9 cellular contexts compared by ENCODE assay signal in the genomic region with DNA sequence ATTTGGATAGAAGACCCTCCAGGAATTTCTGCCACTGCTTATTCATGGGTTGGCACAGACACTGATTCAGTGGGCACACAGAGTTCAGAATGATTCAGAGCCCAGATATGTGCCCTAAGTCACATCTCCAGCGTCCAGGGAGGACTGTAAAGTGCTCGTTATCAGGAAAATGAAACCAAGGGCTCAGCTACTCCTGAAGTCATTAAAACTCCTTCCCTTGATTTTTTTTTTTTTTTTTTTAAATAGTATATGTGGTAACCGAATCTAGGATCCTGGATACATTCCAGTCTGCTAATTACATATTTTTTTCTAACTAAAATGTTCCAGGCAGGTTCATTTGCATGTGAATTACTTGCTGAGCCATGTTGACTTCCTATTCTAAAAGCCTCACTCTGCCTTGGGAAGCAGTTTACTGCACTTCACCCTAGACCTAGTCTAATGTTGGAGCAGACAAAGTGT. TPM values are rescaled to one million over a fixed set of nuclear protein-coding genes. Genes with fewer than 3 reads are reported as not detected.
DNase-seq lines count a peak whose midpoint lies in the region; TF ChIP-seq lines count a peak whose summit lies in the region.
"Had no signal": no experiment of that assay in that cellular context is flagged by ENCODE, and none has a peak within 500 bp of the region (broad histone marks: within the 10 kb centered on the region; RNA-seq: fewer than 3 reads in every experiment).

No MANE protein-coding gene starts in this region.

- no peak overlapping the region for H3K4me2 ChIP-seq in H9 (ENCODE audit: insufficient read depth, insufficient read length, low read length)

- H4K20me1 ChIP-seq in H9 (ENCODE audit: control insufficient read depth, insufficient read depth, insufficient read length) = no peaks in the 10 kb centered on the region

- no peak overlapping the region for H3K14ac ChIP-seq in H9 (ENCODE audit: insufficient read depth, low read length)

- no peak overlapping the region for H2BK15ac ChIP-seq in H9 (ENCODE audit: low read depth, low read length)

- no peaks in the 10 kb centered on the region for H3K36me3 Mint-ChIP-seq in H9 (ENCODE audit: insufficient read depth in 1 of 3, low read depth in 3 of 3)

- no peak overlapping the region for H3T11ph ChIP-seq in H9 (ENCODE audit: low read length)

- H3K27me3 Mint-ChIP-seq in H9 (ENCODE audit: low read depth) = no peaks in the 10 kb centered on the region

- H3K27ac ChIP-seq in H9 (ENCODE audit: insufficient read length, low read depth, low read length) (no peak overlapping the region), rectal smooth muscle tissue (ENCODE audit: low read depth, low read length) (no peak overlapping the region), SJCRH30 (no peak overlapping the region)

- no peak overlapping the region for H3K9ac ChIP-seq in H9 (ENCODE audit: extremely low read depth, insufficient read length, low read length)
- no peak overlapping the region for H3K9ac ChIP-seq in rectal smooth muscle tissue (ENCODE audit: low read length)

- DNase-seq in H9 (no peak), NCI-H526 (lab: John Stamatoyannopoulos, UW) (peak; percentile 39 to 66), epithelial cell of proximal tubule (ENCODE audit: low read depth) (peak; percentile 64), amygdala (lab: John Stamatoyannopoulos, UW) (no peak), activated gamma-delta T cell treated with Interleukin-2 at 50 U/mL for 16 hours (no peak), SJCRH30 (no peak)
- DNase-seq in activated CD4-positive, alpha-beta T cell treated with anti-CD3 and anti-CD28 coated beads, Interleukin-2, amount 50 U/mL, for 4 hours = no peak
- DNase-seq: left cardiac atrium had no signal

- no peaks in the 10 kb centered on the region for H3K79me1 ChIP-seq in H9 (ENCODE audit: insufficient read depth, low read depth, low read length, poor library complexity, severe bottlenecking)

- H4K91ac ChIP-seq in H9 (ENCODE audit: insufficient read length, low read depth, low read length) = no peak overlapping the region

- H3K4ac ChIP-seq in H9 (ENCODE audit: low read depth, low read length) = no peak overlapping the region

- no CpG with 5 or more reads among the region's 3 CpGs for WGBS in H9 (ENCODE audit: extremely low coverage, insufficient read length, low lambda C conversion rate)

- no peak overlapping the region for H3K23ac ChIP-seq in H9 (ENCODE audit: insufficient read length, low read depth, low read length)

- no peaks in the 10 kb centered on the region for H3K9me3 ChIP-seq in H9 (ENCODE audit: control insufficient read depth, low read depth, low read length)
- H3K9me3 ChIP-seq in SJCRH30 (replicated peaks) = no peaks in the 10 kb centered on the region

- H3K36me3 ChIP-seq in rectal smooth muscle tissue (ENCODE audit: control insufficient read depth, insufficient read depth, low read length) (no peaks in the 10 kb centered on the region), SJCRH30 (peaks cover 45% of the 10 kb centered on the region)

- H3K18ac ChIP-seq in H9 (ENCODE audit: insufficient read length, low read depth, low read length) = no peak overlapping the region

- H4K8ac ChIP-seq in H9 (replicated peaks; ENCODE audit: insufficient read length, low read depth, low read length) = no peak overlapping the region

- H3K27ac Mint-ChIP-seq in H9 = peak overlapping the region; percentile 59 to 95 (median 88); a peak in 6 of 7 replicates

- no peak overlapping the region for H4K5ac ChIP-seq in H9 (ENCODE audit: insufficient read length, low read depth, low read length)

- peaks cover 19 to 21% of the 10 kb centered on the region in 2 experiments for H3K4me1 Mint-ChIP-seq in H9

- no peaks in the 10 kb centered on the region for H3K27me3 ChIP-seq in H9 (ENCODE audit: insufficient read depth, low read length)
- H3K27me3 ChIP-seq in rectal smooth muscle tissue (ENCODE audit: control insufficient read depth, insufficient read depth, low read length) = no peaks in the 10 kb centered on the region
- H3K27me3 ChIP-seq in SJCRH30 = no peaks in the 10 kb centered on the region

- H3K56ac ChIP-seq in H9 (ENCODE audit: insufficient read length, low read depth, low read length) = no peak overlapping the region

- no peak overlapping the region for H3K4me3 Mint-ChIP-seq in H9

- TF ChIP-seq CTCF in H9 (conservative IDR thresholded peaks at IDR 0.05) (no peak), epithelial cell of proximal tubule (conservative IDR thresholded peaks at IDR 0.05; ENCODE audit: low read depth, low read length) (no peak)

- no peak overlapping the region for H2BK5ac ChIP-seq in H9 (ENCODE audit: insufficient read length, low read length)

- 0 out of 2 replicates have a peak, but pooled peaks cover 2% of the 10 kb centered on the region for H3K4me1 ChIP-seq in H9 (ENCODE audit: insufficient read depth, low read length)
- H3K4me1 ChIP-seq in rectal smooth muscle tissue (ENCODE audit: control insufficient read depth, insufficient read depth, low read length) = no peaks in the 10 kb centered on the region
- no peaks in the 10 kb centered on the region for H3K4me1 ChIP-seq in SJCRH30

- no peak overlapping the region for H2BK12ac ChIP-seq in H9 (ENCODE audit: insufficient read length, low read depth, low read length)

- H3K79me2 ChIP-seq in H9 (ENCODE audit: insufficient read depth, low read length) = no peaks in the 10 kb centered on the region

- H2AK5ac ChIP-seq in H9 (ENCODE audit: insufficient read length, low read length) = no peak overlapping the region

- no peak overlapping the region for H2BK120ac ChIP-seq in H9 (ENCODE audit: low read depth, low read length, poor library complexity, severe bottlenecking)

- peak overlapping the region; percentile 17 for H3K4me3 ChIP-seq in epithelial cell of proximal tubule (ENCODE audit: low read depth, low read length)
- peak overlapping the region; percentile 18 for H3K4me3 ChIP-seq in rectal smooth muscle tissue (ENCODE audit: low read length)
- no peak overlapping the region for H3K4me3 ChIP-seq in SJCRH30

- no peaks in the 10 kb centered on the region for H3K23me2 ChIP-seq in H9 (ENCODE audit: insufficient read length, low read depth, low read length, poor library complexity, severe bottlenecking)

- H3K9me3 Mint-ChIP-seq in H9 = no peaks in the 10 kb centered on the region

- H2BK20ac ChIP-seq in H9 (ENCODE audit: low read depth, low read length, poor library complexity, severe bottlenecking) = no peak overlapping the region

- peak overlapping the region; percentile 40 for H2AFZ ChIP-seq in H9 (ENCODE audit: low read length)

RNA-seq across cellular contexts. Expression of a gene that starts 34.7 kb away (rescaled TPM):
- 5.0 and 5.5 TPM in 2 replicates for total RNA-seq in H9 (2021)
- 155 and 164 TPM in 2 replicates for total RNA-seq in epithelial cell of proximal tubule
- 121 and 129 TPM in 2 replicates for total RNA-seq in SJCRH30 (2014; rRNA removed; shearing (Covaris generic))

Comparison
In these comparisons a context has a peak if more than half of its experiments do, and no peak if none do; other contexts are left out.
1. DNase-seq: peak in NCI-H526 (2 of 2) and epithelial cell of proximal tubule (single experiment); none in H9 (single experiment), amygdala (0 of 56), activated CD4-positive, alpha-beta T cell treated with anti-CD3 and anti-CD28 coated beads, Interleukin-2, amount 50 U/mL, for 4 hours (0 of 2), activated gamma-delta T cell treated with Interleukin-2 at 50 U/mL for 16 hours (single experiment) and SJCRH30 (0 of 2).
2. RNA of a gene that starts 34.7 kb away (total RNA-seq): 155 to 164 TPM in epithelial cell of proximal tubule and 121 to 129 TPM in SJCRH30; 5.0 to 5.5 TPM in H9; every median in the first group is over 10 times any median in the second.